In the genomic region with DNA sequence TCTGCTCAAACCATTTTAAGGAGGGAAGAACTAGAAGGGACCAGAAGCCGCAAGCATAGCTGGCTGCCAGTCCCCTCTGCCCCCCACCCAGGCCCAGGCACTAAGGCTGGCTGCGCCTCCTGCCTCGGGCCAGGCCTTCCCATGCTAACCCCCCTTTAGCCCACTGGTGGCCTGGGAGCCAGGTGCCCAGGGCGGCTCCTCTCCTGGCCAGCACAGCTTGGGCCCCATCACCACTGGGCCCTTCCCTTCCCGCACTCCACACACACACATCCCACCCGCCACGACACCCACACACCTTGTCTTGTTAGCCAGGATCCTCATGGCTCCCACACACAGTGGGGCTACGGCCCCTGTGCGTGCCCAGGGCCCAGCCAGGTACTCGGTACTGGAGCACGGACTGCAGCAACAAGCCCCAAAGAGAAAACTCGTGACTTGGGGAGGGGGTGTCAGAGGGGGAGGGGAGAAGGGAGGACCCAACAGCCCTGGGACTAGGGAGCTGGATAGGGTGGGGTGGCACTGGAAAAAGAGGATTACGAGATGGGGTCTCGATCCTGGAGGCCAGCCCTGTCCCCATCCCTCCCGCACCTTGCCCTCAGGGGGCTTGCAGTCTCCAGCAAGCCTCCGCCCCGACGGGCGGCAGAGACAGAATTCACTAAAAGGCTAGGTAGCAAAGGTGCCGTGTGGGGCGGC, we compare ENCODE assay signal across 8 cellular contexts. TPM values are rescaled to one million over a fixed set of nuclear protein-coding genes. Genes with fewer than 3 reads are reported as not detected.
DNase-seq lines count a peak whose midpoint lies in the region; ATAC-seq and TF ChIP-seq lines count a peak whose summit lies in the region.

No MANE protein-coding gene starts in this region.

- H3K4me3 ChIP-seq in gastrocnemius medialis, result peak overlapping the region; percentile 41 to 59 (median 50)

- peaks cover 5% of the 10 kb centered on the region for H3K36me3 Mint-ChIP-seq in activated naive CD8-positive, alpha-beta T cell treated with anti-CD3 and anti-CD28 coated beads, Interleukin-2, amount 10 ng/mL, durations not matched to agents 7 days and 5 days
- peaks cover 23% of the 10 kb centered on the region for H3K36me3 Mint-ChIP-seq in T-helper 2 cell treated with Interferon-gamma antibody and Interleukin-4, amounts not matched to agents 5 μg/mL and 100 μg/mL, for 36 hours (ENCODE audit: low read depth)

- TF ChIP-seq POLR2A in gastrocnemius medialis (IDR thresholded peaks at IDR 0.05), result peak in 1 of 2 donors; percentile 6

- no peaks in the 10 kb centered on the region for H3K27me3 ChIP-seq in gastrocnemius medialis

- H3K36me3 ChIP-seq in ES-I3 (ENCODE audit: insufficient read depth, low read length) (peaks cover 16% of the 10 kb centered on the region), gastrocnemius medialis (peaks cover 0 to 15% of the 10 kb centered on the region in 2 donors)

- H3K9me3 Mint-ChIP-seq in activated naive CD8-positive, alpha-beta T cell treated with anti-CD3 and anti-CD28 coated beads, Interleukin-2, amount 10 ng/mL, durations not matched to agents 7 days and 5 days, result no peaks in the 10 kb centered on the region
- H3K9me3 Mint-ChIP-seq in T-helper 2 cell treated with Interferon-gamma antibody and Interleukin-4, amounts not matched to agents 5 μg/mL and 100 μg/mL, for 36 hours, result no peaks in the 10 kb centered on the region

- peak overlapping the region; percentile 51 for H3K4me3 Mint-ChIP-seq in activated naive CD8-positive, alpha-beta T cell treated with anti-CD3 and anti-CD28 coated beads, Interleukin-2, amount 10 ng/mL, durations not matched to agents 7 days and 5 days
- H3K4me3 Mint-ChIP-seq in T-helper 2 cell treated with Interferon-gamma antibody and Interleukin-4, amounts not matched to agents 5 μg/mL and 100 μg/mL, for 36 hours, result no peak overlapping the region

- H3K4me1 ChIP-seq in ES-I3 (ENCODE audit: insufficient read depth, low read length), result peaks cover 29% of the 10 kb centered on the region
- peaks cover 76 to 78% of the 10 kb centered on the region in 2 donors for H3K4me1 ChIP-seq in gastrocnemius medialis

- H3K9me3 ChIP-seq in ES-I3 (ENCODE audit: control insufficient read depth, insufficient read depth, low read length) (no peaks in the 10 kb centered on the region), gastrocnemius medialis (no peaks in the 10 kb centered on the region)

- POLR2A ChIA-PET in activated naive CD8-positive, alpha-beta T cell treated with anti-CD3 and anti-CD28 coated beads, Interleukin-2, amount 10 ng/mL, durations not matched to agents 7 days and 5 days (lab: Charles Lee), result interaction anchor here (0.6 to 1.7 kb wide), 8 partner anchors 43 to 259 kb away, joined by 3 to 5 read pairs (median 4); a partner anchor contains a TSS

- TF ChIP-seq CTCF in gastrocnemius medialis (IDR thresholded peaks at IDR 0.05 in 4 of 5, conservative IDR thresholded peaks at IDR 0.05 in 1 of 5), result peak in 1 of 5 experiments; percentile 5

- peak overlapping the region; percentile 52 for H3K9ac ChIP-seq in ES-I3 (ENCODE audit: low read depth, low read length)

- ATAC-seq in activated naive CD8-positive, alpha-beta T cell treated with anti-CD3 and anti-CD28 coated beads, Interleukin-2, amount 10 ng/mL, durations not matched to agents 7 days and 5 days (ENCODE audit: low read depth), result no peak
- ATAC-seq in left ventricle myocardium superior, result peak; percentile 5
- ATAC-seq in gastrocnemius medialis, result peak; percentile 1
- no peak for ATAC-seq in GM18517 (IDR thresholded peaks at IDR 0.05; ENCODE audit: unreplicated experiment)

- H3K27ac Mint-ChIP-seq in activated naive CD8-positive, alpha-beta T cell treated with anti-CD3 and anti-CD28 coated beads, Interleukin-2, amount 10 ng/mL, durations not matched to agents 7 days and 5 days, result no peak overlapping the region
- H3K27ac Mint-ChIP-seq in T-helper 2 cell treated with Interferon-gamma antibody and Interleukin-4, amounts not matched to agents 5 μg/mL and 100 μg/mL, for 36 hours, result no peak overlapping the region

- H3K4me1 Mint-ChIP-seq in activated naive CD8-positive, alpha-beta T cell treated with anti-CD3 and anti-CD28 coated beads, Interleukin-2, amount 10 ng/mL, durations not matched to agents 7 days and 5 days, result peaks cover 51% of the 10 kb centered on the region
- H3K4me1 Mint-ChIP-seq in T-helper 2 cell treated with Interferon-gamma antibody and Interleukin-4, amounts not matched to agents 5 μg/mL and 100 μg/mL, for 36 hours (ENCODE audit: low read depth), result peaks cover 39% of the 10 kb centered on the region

- DNase-seq in activated naive CD8-positive, alpha-beta T cell treated with anti-CD3 and anti-CD28 coated beads, Interleukin-2, amount 10 ng/mL, durations not matched to agents 7 days and 5 days, result no peak
- no peak for DNase-seq in left ventricle myocardium superior
- DNase-seq in gastrocnemius medialis, result no peak
- no peak for DNase-seq in occipital lobe (lab: John Stamatoyannopoulos, UW)
- no peak for DNase-seq in T-helper 2 cell treated with Interferon-gamma antibody and Interleukin-4, amounts not matched to agents 5 μg/mL and 100 μg/mL, for 36 hours (ENCODE audit: low spot score)
- no peak for DNase-seq in NCI-H1417 (lab: John Stamatoyannopoulos, UW)

- H3K27me3 Mint-ChIP-seq in activated naive CD8-positive, alpha-beta T cell treated with anti-CD3 and anti-CD28 coated beads, Interleukin-2, amount 10 ng/mL, durations not matched to agents 7 days and 5 days, result no peaks in the 10 kb centered on the region
- no peaks in the 10 kb centered on the region for H3K27me3 Mint-ChIP-seq in T-helper 2 cell treated with Interferon-gamma antibody and Interleukin-4, amounts not matched to agents 5 μg/mL and 100 μg/mL, for 36 hours (ENCODE audit: low read depth)

- H3K27ac ChIP-seq in gastrocnemius medialis, result peak overlapping the region; percentile 89 to 100 (median 96)

- in situ Hi-C loops in gastrocnemius medialis (cut with MboI; ENCODE audit: low sequenced_read_pairs in 4 of 4), result loop anchor here in 3 of 4 donors (10.0 kb wide), 1 partner anchor 45 kb away; a partner anchor contains a TSS

- intact Hi-C loops in left ventricle myocardium superior (cut with micrococcal nuclease) (no loop called here), gastrocnemius medialis (cut with DNase I; ENCODE audit: low total_unique reads) (loop anchor here (5.0 kb wide), 1 partner anchor 123 kb away; a partner anchor contains a TSS)

RNA-seq across cellular contexts. Expression of a gene that starts 16.0 kb away (rescaled TPM):
- 100 to 1,000 TPM; 116 to 128 TPM for total RNA-seq in activated naive CD8-positive, alpha-beta T cell treated with anti-CD3 and anti-CD28 coated beads, Interleukin-2, amount 10 ng/mL, durations not matched to agents 7 days and 5 days
- total RNA-seq in left ventricle myocardium superior (44.7 TPM), gastrocnemius medialis (10 to 100 TPM; 17.1 to 35.6 (median 23.8) TPM), occipital lobe (11.5 TPM)

RNA-seq across cellular contexts. Expression of a gene that starts 26.1 kb away (rescaled TPM):
- 1 to 10 TPM; 1.9 to 2.2 TPM for total RNA-seq in activated naive CD8-positive, alpha-beta T cell treated with anti-CD3 and anti-CD28 coated beads, Interleukin-2, amount 10 ng/mL, durations not matched to agents 7 days and 5 days
- total RNA-seq in left ventricle myocardium superior (not detected), gastrocnemius medialis (not detected), occipital lobe (not detected)

RNA-seq across cellular contexts. Expression of a gene that starts 46.3 kb away (rescaled TPM):
- under 1 TPM in 1 of 2 experiments, not detected in 1; 0.44 TPM for total RNA-seq in activated naive CD8-positive, alpha-beta T cell treated with anti-CD3 and anti-CD28 coated beads, Interleukin-2, amount 10 ng/mL, durations not matched to agents 7 days and 5 days
- total RNA-seq in left ventricle myocardium superior (not detected), gastrocnemius medialis (not detected), occipital lobe (not detected)

Comparison
In these comparisons a context has a peak if more than half of its experiments do, and no peak if none do; other contexts are left out.
1. ATAC-seq: peak in left ventricle myocardium superior (single experiment) and gastrocnemius medialis (2 of 2); none in activated naive CD8-positive, alpha-beta T cell treated with anti-CD3 and anti-CD28 coated beads, Interleukin-2, amount 10 ng/mL, durations not matched to agents 7 days and 5 days (single experiment) and GM18517 (single experiment).